In the genomic region with DNA sequence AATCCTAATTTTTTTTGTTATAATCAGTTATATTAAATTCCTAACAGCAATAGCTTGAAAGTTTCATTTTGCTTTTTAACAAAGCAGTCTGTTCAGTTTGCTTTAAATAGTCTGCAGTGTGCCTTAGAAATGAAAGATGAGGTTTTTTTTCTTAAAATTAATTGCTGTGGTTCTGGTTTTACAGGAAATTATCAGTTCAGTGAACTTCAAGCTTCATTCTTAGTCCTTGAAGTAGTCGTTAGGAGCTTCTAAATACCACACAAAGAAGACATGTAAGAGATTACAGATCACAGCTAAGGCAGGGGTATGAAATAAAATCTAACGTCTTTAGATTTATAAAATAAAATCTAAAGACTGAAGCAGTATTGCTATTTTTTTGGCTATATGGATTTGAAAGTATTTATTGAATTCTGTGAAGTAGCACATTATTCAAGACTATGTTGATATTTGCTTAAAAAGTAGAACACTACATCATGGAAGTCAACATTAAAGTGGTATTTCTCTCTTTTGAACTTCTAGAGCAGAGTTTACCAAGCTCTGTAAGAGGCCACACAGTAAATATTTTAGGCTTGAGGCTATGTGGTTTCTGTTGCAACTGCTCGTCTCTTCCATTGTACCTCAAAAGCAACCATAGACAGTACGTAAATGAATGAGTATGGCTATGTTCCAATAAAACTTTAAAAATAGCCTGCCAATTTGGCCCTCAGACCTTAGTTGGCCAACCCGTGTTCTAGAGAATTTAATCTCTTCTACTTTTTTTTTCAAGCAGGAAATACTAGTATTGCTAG, we compare ENCODE assay signal across 8 cellular contexts. TPM values are rescaled to one million over a fixed set of nuclear protein-coding genes. Genes with fewer than 3 reads are reported as not detected.
A peak's percentile ranks its signal among the peaks of the same experiment; 100 is the strongest.
DNase-seq lines count a peak whose midpoint lies in the region; ATAC-seq and TF ChIP-seq lines count a peak whose summit lies in the region.

No MANE protein-coding gene starts in this region.

- H3K27ac ChIP-seq in testis, result peak overlapping the region; percentile 40 to 62

- peaks cover 27% of the 10 kb centered on the region for H3K36me3 Mint-ChIP-seq in activated naive CD4-positive, alpha-beta T cell treated with anti-CD3 and anti-CD28 coated beads, Interleukin-2, amount 10 ng/mL, durations not matched to agents 7 days and 5 days
- H3K36me3 Mint-ChIP-seq in T-helper 17 cell (ENCODE audit: low read depth), result no peaks in the 10 kb centered on the region

- H3K9me3 ChIP-seq in T-helper 17 cell (ENCODE audit: control insufficient read depth, low read length, poor library complexity, severe bottlenecking) (no peaks in the 10 kb centered on the region), testis (no peaks in the 10 kb centered on the region)

- H3K27me3 Mint-ChIP-seq in activated naive CD4-positive, alpha-beta T cell treated with anti-CD3 and anti-CD28 coated beads, Interleukin-2, amount 10 ng/mL, durations not matched to agents 7 days and 5 days, result no peaks in the 10 kb centered on the region
- H3K27me3 Mint-ChIP-seq in T-helper 17 cell, result no peaks in the 10 kb centered on the region

- no peak for TF ChIP-seq CTCF in testis (IDR thresholded peaks at IDR 0.05)

- intact Hi-C loops in left cardiac atrium (cut with DNase I) (no loop called here), testis (cut with DNase I; ENCODE audit: low total_unique reads) (no loop called here)

- peak overlapping the region; percentile 97 for H3K27ac Mint-ChIP-seq in activated naive CD4-positive, alpha-beta T cell treated with anti-CD3 and anti-CD28 coated beads, Interleukin-2, amount 10 ng/mL, durations not matched to agents 7 days and 5 days
- H3K27ac Mint-ChIP-seq in T-helper 17 cell, result peak overlapping the region; percentile 93

- no peak for TF ChIP-seq POLR2A in testis (IDR thresholded peaks at IDR 0.05)

- H3K4me1 Mint-ChIP-seq in activated naive CD4-positive, alpha-beta T cell treated with anti-CD3 and anti-CD28 coated beads, Interleukin-2, amount 10 ng/mL, durations not matched to agents 7 days and 5 days, result peaks cover 63% of the 10 kb centered on the region
- H3K4me1 Mint-ChIP-seq in T-helper 17 cell, result peaks cover 31% of the 10 kb centered on the region

- ATAC-seq in HG03108 (IDR thresholded peaks at IDR 0.05; ENCODE audit: unreplicated experiment), result peak; percentile 41
- peak; percentile 92 for ATAC-seq in T-helper 17 cell
- peak; percentile 58 to 78 for ATAC-seq in left cardiac atrium

- H3K4me1 ChIP-seq in testis, result peaks cover 31% of the 10 kb centered on the region

- no peak overlapping the region for H3K4me3 ChIP-seq in testis
- H3K4me3 ChIP-seq in H7 (ENCODE audit: insufficient read depth, low read depth, low read length), result no peak overlapping the region

- no peaks in the 10 kb centered on the region for H3K27me3 ChIP-seq in testis
- H3K27me3 ChIP-seq in H7 (ENCODE audit: control insufficient read depth, insufficient read depth, low read length), result no peaks in the 10 kb centered on the region

- H3K36me3 ChIP-seq in testis (ENCODE audit: low read depth, missing control alignments) (no peaks in the 10 kb centered on the region), H7 (replicated peaks; ENCODE audit: control insufficient read depth, insufficient read depth, low read length) (no peaks in the 10 kb centered on the region)

- CTCF ChIA-PET in activated naive CD4-positive, alpha-beta T cell treated with anti-CD3 and anti-CD28 coated beads, Interleukin-2, amount 10 ng/mL, durations not matched to agents 7 days and 5 days (lab: Charles Lee), result interaction anchor here (1.1 to 2.1 kb wide), 4 partner anchors 11 to 213 kb away, joined by 3 to 14 read pairs (median 6); no protein-coding TSS in a partner anchor

- H3K4me3 Mint-ChIP-seq in activated naive CD4-positive, alpha-beta T cell treated with anti-CD3 and anti-CD28 coated beads, Interleukin-2, amount 10 ng/mL, durations not matched to agents 7 days and 5 days, result peak overlapping the region; percentile 62
- H3K4me3 Mint-ChIP-seq in T-helper 17 cell, result peak overlapping the region; percentile 75

- no peaks in the 10 kb centered on the region for H3K9me3 Mint-ChIP-seq in activated naive CD4-positive, alpha-beta T cell treated with anti-CD3 and anti-CD28 coated beads, Interleukin-2, amount 10 ng/mL, durations not matched to agents 7 days and 5 days

- WGBS in testis, 2 donors, result 23 to 33% methylated on average over 5 of the region's 5 CpGs

- DNase-seq in activated naive CD4-positive, alpha-beta T cell treated with anti-CD3 and anti-CD28 coated beads, Interleukin-2, amount 10 ng/mL, durations not matched to agents 7 days and 5 days, result no peak
- DNase-seq in activated naive CD4-positive, alpha-beta T cell (lab: John Stamatoyannopoulos, UW), result no peak
- DNase-seq in T-helper 17 cell (no peak), left cardiac atrium (no peak), testis (no peak), retina (no peak), H7 (no peak)

RNA-seq across cellular contexts. Expression of a gene that starts 7.9 kb away (rescaled TPM):
- 10 to 100 TPM; 25.2 to 30.6 TPM for total RNA-seq in T-helper 17 cell
- 10 to 100 TPM; 11.5 to 17.1 TPM for total RNA-seq in left cardiac atrium
- 10 to 100 TPM; 48.5 to 58.6 TPM for total RNA-seq in testis
- 25.3 TPM for polyA plus RNA-seq in testis (ENCODE audit: insufficient read depth, low read depth, low replicate concordance)
- 21.7 and 22.1 TPM in 2 replicates for total RNA-seq in H7 (2014; rRNA removed; shearing (Covaris generic))

Comparison
In these comparisons a context has a peak if more than half of its experiments do, and no peak if none do; other contexts are left out.
1. ATAC-seq: peak in every context shown above with its lines; median percentile 92 in T-helper 17 cell; 68 in left cardiac atrium; 41 in HG03108.